In genomic region chr12:113917393-113917792, GRCh38 we compare ENCODE assay signal across 9 cellular contexts.
"Had no signal": no experiment of that assay in that cellular context is flagged by ENCODE, and none has a peak within 500 bp of the region (broad histone marks: within the 10 kb centered on the region; RNA-seq: fewer than 3 reads in every experiment).

No MANE protein-coding gene starts in this region.

- H3K27ac ChIP-seq: HL-60 had no signal

- H3K27me3 Mint-ChIP-seq: IgD-negative memory B cell had no signal

- H3K4me2 ChIP-seq: GM23338 had no signal

- H3K4me3 ChIP-seq: GM23338 had no signal

- H3K4me3 Mint-ChIP-seq: GM23338, H9, IgD-negative memory B cell had no signal

- ATAC-seq: GM23338, HepG2 had no signal

- DNase-seq: H9, HCEC 1CT, KBM-7 had no signal

- H3K27ac Mint-ChIP-seq: GM23338, H9, IgD-negative memory B cell had no signal

- FAIRE-seq: H1, H54, HepG2 had no signal

- H3K9me3 Mint-ChIP-seq: GM23338, H9, IgD-negative memory B cell had no signal

- H2AFZ ChIP-seq: GM23338 had no signal
